30 cellular contexts compared by ENCODE assay signal in genomic region chr1:180785306-180785705, GRCh38.
"Had no signal": no experiment of that assay in that cellular context is flagged by ENCODE, and none has a peak within 500 bp of the region (broad histone marks: within the 10 kb centered on the region; RNA-seq: fewer than 3 reads in every experiment).

No MANE protein-coding gene starts in this region.

- H3K9me3 Mint-ChIP-seq: activated CD4-positive, alpha-beta memory T cell treated with anti-CD3 and anti-CD28 coated beads for 36 hours; activated CD4-positive, alpha-beta T cell treated with anti-CD3 and anti-CD28 coated beads, Interleukin-2, amount 10 ng/mL, durations not matched to agents 24 days and 14 days; activated naive CD4-positive, alpha-beta T cell treated with anti-CD3 and anti-CD28 coated beads, Interleukin-2, amount 10 ng/mL, durations not matched to agents 7 days and 5 days; activated naive CD8-positive, alpha-beta T cell treated with anti-CD3 and anti-CD28 coated beads, Interleukin-2, amount 10 ng/mL, durations not matched to agents 7 days and 5 days; activated T-helper 1 cell treated with anti-CD3 and anti-CD28 coated beads, Interleukin-12 subunit alpha, Interleukin-12 subunit beta, Interleukin-2, Interleukin-4 antibody, amounts not matched to agents 30 ng/mL and 10 ng/mL and 1 ng/mL, durations not matched to agents 14 hours and 24 hours and 36 hours; dendritic cell treated with granulocyte-macrophage colony-stimulating factor and Interleukin-4, amounts not matched to agents 40 ng/mL and 50 ng/mL, for 4 days; endodermal cell; nephron; stimulated activated naive CD8-positive, alpha-beta T cell treated with anti-CD3 and anti-CD28 coated beads, Interleukin-15, Interleukin-2, amounts not matched to agents 100 ng/mL and 50 ng/mL, for 24 hours; type B pancreatic cell had no signal

- H3K27me3 Mint-ChIP-seq: activated CD4-positive, alpha-beta memory T cell treated with anti-CD3 and anti-CD28 coated beads for 36 hours; activated CD4-positive, alpha-beta T cell treated with anti-CD3 and anti-CD28 coated beads, Interleukin-2, amount 10 ng/mL, durations not matched to agents 24 days and 14 days; activated naive CD4-positive, alpha-beta T cell treated with anti-CD3 and anti-CD28 coated beads, Interleukin-2, amount 10 ng/mL, durations not matched to agents 7 days and 5 days; activated naive CD8-positive, alpha-beta T cell treated with anti-CD3 and anti-CD28 coated beads, Interleukin-2, amount 10 ng/mL, durations not matched to agents 7 days and 5 days; dendritic cell treated with granulocyte-macrophage colony-stimulating factor and Interleukin-4, amounts not matched to agents 40 ng/mL and 50 ng/mL, for 4 days; stimulated activated naive CD8-positive, alpha-beta T cell treated with anti-CD3 and anti-CD28 coated beads, Interleukin-15, Interleukin-2, amounts not matched to agents 100 ng/mL and 50 ng/mL, for 24 hours; type B pancreatic cell had no signal

- H3K4me1 Mint-ChIP-seq: activated naive CD4-positive, alpha-beta T cell treated with anti-CD3 and anti-CD28 coated beads, Interleukin-2, amount 10 ng/mL, durations not matched to agents 7 days and 5 days; activated naive CD8-positive, alpha-beta T cell treated with anti-CD3 and anti-CD28 coated beads, Interleukin-2, amount 10 ng/mL, durations not matched to agents 7 days and 5 days; nephron had no signal

- H3K27ac Mint-ChIP-seq: activated CD4-positive, alpha-beta memory T cell treated with anti-CD3 and anti-CD28 coated beads for 36 hours; activated CD4-positive, alpha-beta T cell treated with anti-CD3 and anti-CD28 coated beads, Interleukin-2, amount 10 ng/mL, durations not matched to agents 24 days and 14 days; activated naive CD4-positive, alpha-beta T cell treated with anti-CD3 and anti-CD28 coated beads, Interleukin-2, amount 10 ng/mL, durations not matched to agents 7 days and 5 days; activated naive CD8-positive, alpha-beta T cell treated with anti-CD3 and anti-CD28 coated beads, Interleukin-2, amount 10 ng/mL, durations not matched to agents 7 days and 5 days; activated T-helper 1 cell treated with anti-CD3 and anti-CD28 coated beads, Interleukin-12 subunit alpha, Interleukin-12 subunit beta, Interleukin-2, Interleukin-4 antibody, amounts not matched to agents 30 ng/mL and 10 ng/mL and 1 ng/mL, durations not matched to agents 14 hours and 24 hours and 36 hours; dendritic cell treated with granulocyte-macrophage colony-stimulating factor and Interleukin-4, amounts not matched to agents 40 ng/mL and 50 ng/mL, for 4 days; endodermal cell; nephron; stimulated activated naive CD8-positive, alpha-beta T cell treated with anti-CD3 and anti-CD28 coated beads, Interleukin-15, Interleukin-2, amounts not matched to agents 100 ng/mL and 50 ng/mL, for 24 hours; type B pancreatic cell had no signal

- H3K4me3 ChIP-seq: ovary, prostate gland, skin epidermis, thoracic aorta, uterus had no signal

- H3K36me3 ChIP-seq: brain microvascular endothelial cell, ovary, prostate gland, thoracic aorta, uterus had no signal

- H3K9me3 ChIP-seq: ovary, prostate gland, thoracic aorta, uterus had no signal

- ATAC-seq: esophagus mucosa, left cardiac atrium, left ventricle myocardium superior, sciatic nerve had no signal

- H3K4me1 ChIP-seq: prostate gland, uterus had no signal

- H3K4me3 Mint-ChIP-seq: activated CD4-positive, alpha-beta memory T cell treated with anti-CD3 and anti-CD28 coated beads for 36 hours; activated CD4-positive, alpha-beta T cell treated with anti-CD3 and anti-CD28 coated beads, Interleukin-2, amount 10 ng/mL, durations not matched to agents 24 days and 14 days; activated naive CD4-positive, alpha-beta T cell treated with anti-CD3 and anti-CD28 coated beads, Interleukin-2, amount 10 ng/mL, durations not matched to agents 7 days and 5 days; activated naive CD8-positive, alpha-beta T cell treated with anti-CD3 and anti-CD28 coated beads, Interleukin-2, amount 10 ng/mL, durations not matched to agents 7 days and 5 days; activated T-helper 1 cell treated with anti-CD3 and anti-CD28 coated beads, Interleukin-12 subunit alpha, Interleukin-12 subunit beta, Interleukin-2, Interleukin-4 antibody, amounts not matched to agents 30 ng/mL and 10 ng/mL and 1 ng/mL, durations not matched to agents 14 hours and 24 hours and 36 hours; dendritic cell treated with granulocyte-macrophage colony-stimulating factor and Interleukin-4, amounts not matched to agents 40 ng/mL and 50 ng/mL, for 4 days; endodermal cell; nephron; stimulated activated naive CD8-positive, alpha-beta T cell treated with anti-CD3 and anti-CD28 coated beads, Interleukin-15, Interleukin-2, amounts not matched to agents 100 ng/mL and 50 ng/mL, for 24 hours; type B pancreatic cell had no signal

- H3K27ac ChIP-seq: brain microvascular endothelial cell, ovary, prostate gland, skin epidermis, thoracic aorta, uterus had no signal

- DNase-seq: activated CD4-positive, alpha-beta memory T cell treated with anti-CD3 and anti-CD28 coated beads for 36 hours; activated CD4-positive, alpha-beta T cell treated with anti-CD3 and anti-CD28 coated beads, Interleukin-2, amount 10 ng/mL, durations not matched to agents 24 days and 14 days; activated CD4-positive, CD25-positive, alpha-beta regulatory T cell treated with anti-CD3 and anti-CD28 coated beads, Interleukin-2, amount 50 U/mL, for 72 hours; activated CD8-positive, alpha-beta memory T cell treated with anti-CD3 and anti-CD28 coated beads, Interleukin-2, amount 50 U/mL, for 4 hours; activated effector memory CD4-positive, alpha-beta T cell treated with anti-CD3 and anti-CD28 coated beads, Interleukin-2, amount 50 U/mL, for 16 hours; activated naive CD4-positive, alpha-beta T cell treated with anti-CD3 and anti-CD28 coated beads, Interleukin-2, amount 10 ng/mL, durations not matched to agents 7 days and 5 days; activated naive CD8-positive, alpha-beta T cell treated with anti-CD3 and anti-CD28 coated beads, Interleukin-2, amount 10 ng/mL, durations not matched to agents 7 days and 5 days; activated T-cell treated with anti-CD3 and anti-CD28 coated beads, Interleukin-2, amount 50 U/mL, for 1 hour; amniotic stem cell; brain microvascular endothelial cell; caudate nucleus; endodermal cell; foreskin melanocyte; left cardiac atrium; left ventricle myocardium superior; ovary; retina; stimulated activated CD4-positive, alpha-beta T cell treated with anti-CD3 and anti-CD28 coated beads, Interleukin-12 subunit alpha, Interleukin-12 subunit beta, amount 100 ng/mL, for 4 hours; stimulated activated CD4-positive, alpha-beta T cell treated with anti-CD3 and anti-CD28 coated beads, Interleukin-4, amount 100 ng/mL, for 1 hour; uterus had no signal

- H3K27me3 ChIP-seq: brain microvascular endothelial cell, ovary, uterus had no signal
